26 cellular contexts compared by ENCODE assay signal in the genomic region with DNA sequence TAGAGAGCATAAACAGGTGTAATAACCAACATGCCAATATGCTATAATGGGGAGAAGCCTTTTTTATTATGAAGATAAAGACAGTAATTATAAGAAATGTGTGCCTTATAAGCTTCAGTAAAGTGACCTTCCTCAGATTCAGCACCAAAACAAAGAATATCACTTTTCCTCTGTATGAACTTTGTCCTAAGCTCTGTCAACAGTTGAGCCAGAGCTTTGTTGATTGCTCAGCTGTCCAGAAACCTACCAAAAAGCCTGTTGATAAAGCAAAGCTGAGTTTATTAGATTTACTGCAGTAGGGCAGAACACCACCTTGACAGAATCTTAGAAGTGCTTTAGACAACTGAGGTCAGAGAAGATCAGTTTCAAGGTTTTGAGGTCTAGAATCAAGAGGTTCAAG.
"Had no signal": no experiment of that assay in that cellular context is flagged by ENCODE, and none has a peak within 500 bp of the region (broad histone marks: within the 10 kb centered on the region; RNA-seq: fewer than 3 reads in every experiment).

No MANE protein-coding gene starts in this region.

- FAIRE-seq: urothelium cell line had no signal

- H3K27ac ChIP-seq: neural progenitor cell, ovary, prostate gland, skin epidermis, spleen, stomach, thoracic aorta, thyroid gland, tibial nerve, upper lobe of left lung, vagina had no signal

- H3K4me1 ChIP-seq: neural progenitor cell, prostate gland, spleen, stomach, thyroid gland, tibial nerve, upper lobe of left lung, vagina had no signal

- DNase-seq: naive thymus-derived CD4-positive, alpha-beta T cell; natural killer cell; occipital lobe; ovary; right cardiac atrium; spleen; stimulated activated CD4-positive, alpha-beta T cell treated with anti-CD3 and anti-CD28 coated beads, Interleukin-12 subunit alpha, Interleukin-12 subunit beta, amount 100 ng/mL, for 4 hours; stimulated activated CD4-positive, alpha-beta T cell treated with anti-CD3 and anti-CD28 coated beads, Interleukin-1b, Interleukin-23, amount 100 ng/mL, for 48 hours; stimulated activated CD4-positive, alpha-beta T cell treated with anti-CD3 and anti-CD28 coated beads, Interleukin-4, amount 100 ng/mL, for 1 hour; stimulated activated CD4-positive, alpha-beta T cell treated with anti-CD3 and anti-CD28 coated beads, Interleukin-4, amount 100 ng/mL, for 4 hours; stimulated activated naive B cell treated with anti-CD40 and anti-IgM and Interleukin-4, amounts not matched to agents 10 μg/mL and 1 μg/mL and 100 μg/mL, for 72 hours; stimulated activated naive CD4-positive, alpha-beta T cell treated with Interleukin-2 at 50 U/mL for 16 hours; stomach; thyroid gland; trophoblast cell; upper lobe of left lung had no signal

- H3K9me3 ChIP-seq: ovary, prostate gland, thoracic aorta, thyroid gland, vagina had no signal

- H3K9ac ChIP-seq: neural progenitor cell had no signal

- H3K36me3 ChIP-seq: neural progenitor cell, ovary, prostate gland, spleen, stomach, thoracic aorta, thyroid gland, tibial nerve, upper lobe of left lung, vagina had no signal

- H3K27me3 ChIP-seq: neural progenitor cell, ovary, spleen, stomach, thyroid gland, tibial nerve, upper lobe of left lung, vagina had no signal

- ATAC-seq: naive thymus-derived CD4-positive, alpha-beta T cell; natural killer cell; right cardiac atrium; sciatic nerve; stimulated activated effector memory CD8-positive, alpha-beta T cell treated with anti-CD3 and anti-CD28 coated beads, Interleukin-12 subunit alpha, Interleukin-12 subunit beta, amount 100 ng/mL, for 72 hours; stimulated activated naive B cell treated with anti-CD40 and anti-IgM and Interleukin-4, amounts not matched to agents 10 μg/mL and 1 μg/mL and 100 μg/mL, for 72 hours had no signal

- H3K4me3 ChIP-seq: neural progenitor cell, ovary, prostate gland, skin epidermis, smooth muscle cell, spleen, stomach, thoracic aorta, thyroid gland, tibial nerve, upper lobe of left lung, vagina had no signal
